In genomic region chr6:139680819-139681218, GRCh38 we compare ENCODE assay signal across 18 cellular contexts.
"Had no signal": no experiment of that assay in that cellular context is flagged by ENCODE, and none has a peak within 500 bp of the region (broad histone marks: within the 10 kb centered on the region; RNA-seq: fewer than 3 reads in every experiment).

No MANE protein-coding gene starts in this region.

- H3K4me3 Mint-ChIP-seq: activated naive CD8-positive, alpha-beta T cell treated with anti-CD3 and anti-CD28 coated beads, Interleukin-2, amount 50 U/mL, for 24 hours; naive thymus-derived CD8-positive, alpha-beta T cell; T-helper 2 cell treated with Interferon-gamma antibody and Interleukin-4, amounts not matched to agents 5 μg/mL and 100 μg/mL, for 36 hours had no signal

- ATAC-seq: activated naive CD8-positive, alpha-beta T cell treated with anti-CD3 and anti-CD28 coated beads, Interleukin-2, amount 50 U/mL, for 24 hours; esophagus mucosa; mucosa of descending colon; naive thymus-derived CD8-positive, alpha-beta T cell had no signal

- H3K4me1 ChIP-seq: right atrium auricular region had no signal

- H3K27ac Mint-ChIP-seq: activated naive CD8-positive, alpha-beta T cell treated with anti-CD3 and anti-CD28 coated beads, Interleukin-2, amount 50 U/mL, for 24 hours; naive thymus-derived CD8-positive, alpha-beta T cell; T-helper 2 cell treated with Interferon-gamma antibody and Interleukin-4, amounts not matched to agents 5 μg/mL and 100 μg/mL, for 36 hours had no signal

- H3K27me3 Mint-ChIP-seq: activated naive CD8-positive, alpha-beta T cell treated with anti-CD3 and anti-CD28 coated beads, Interleukin-2, amount 50 U/mL, for 24 hours; naive thymus-derived CD8-positive, alpha-beta T cell had no signal

- H3K4me3 ChIP-seq: mucosa of descending colon, right atrium auricular region, tibial artery, uterus had no signal

- H3K9me3 Mint-ChIP-seq: activated naive CD8-positive, alpha-beta T cell treated with anti-CD3 and anti-CD28 coated beads, Interleukin-2, amount 50 U/mL, for 24 hours; naive thymus-derived CD8-positive, alpha-beta T cell; T-helper 2 cell treated with Interferon-gamma antibody and Interleukin-4, amounts not matched to agents 5 μg/mL and 100 μg/mL, for 36 hours had no signal

- H3K27ac ChIP-seq: right atrium auricular region, tibial artery, uterus had no signal

- H3K36me3 ChIP-seq: right atrium auricular region, tibial artery, uterus had no signal

- H3K27me3 ChIP-seq: right atrium auricular region, tibial artery, uterus had no signal

- H3K4me1 Mint-ChIP-seq: activated naive CD8-positive, alpha-beta T cell treated with anti-CD3 and anti-CD28 coated beads, Interleukin-2, amount 50 U/mL, for 24 hours; naive thymus-derived CD8-positive, alpha-beta T cell had no signal

- DNase-seq: activated CD4-positive, alpha-beta T cell treated with anti-CD3 and anti-CD28 coated beads, Interleukin-2, amount 50 U/mL, for 4 hours; activated CD4-positive, CD25-positive, alpha-beta regulatory T cell treated with anti-CD3 and anti-CD28 coated beads, Interleukin-2, amount 50 U/mL, for 72 hours; activated naive CD4-positive, alpha-beta T cell treated with Interleukin-2 at 50 U/mL for 16 hours; activated naive CD8-positive, alpha-beta T cell treated with anti-CD3 and anti-CD28 coated beads, Interleukin-2, amount 50 U/mL, for 24 hours; activated T-cell treated with anti-CD3 and anti-CD28 coated beads for 4 hours; aorta; islet precursor cell; mucosa of descending colon; naive thymus-derived CD8-positive, alpha-beta T cell; posterior cingulate gyrus; small intestine; stimulated activated CD4-positive, alpha-beta T cell treated with anti-CD3 and anti-CD28 coated beads, Interleukin-4, amount 100 ng/mL, for 24 hours; stimulated activated naive CD4-positive, alpha-beta T cell; tibial artery; uterus had no signal

- H3K36me3 Mint-ChIP-seq: naive thymus-derived CD8-positive, alpha-beta T cell had no signal
